2 cellular contexts compared by ENCODE assay signal in the genomic region with DNA sequence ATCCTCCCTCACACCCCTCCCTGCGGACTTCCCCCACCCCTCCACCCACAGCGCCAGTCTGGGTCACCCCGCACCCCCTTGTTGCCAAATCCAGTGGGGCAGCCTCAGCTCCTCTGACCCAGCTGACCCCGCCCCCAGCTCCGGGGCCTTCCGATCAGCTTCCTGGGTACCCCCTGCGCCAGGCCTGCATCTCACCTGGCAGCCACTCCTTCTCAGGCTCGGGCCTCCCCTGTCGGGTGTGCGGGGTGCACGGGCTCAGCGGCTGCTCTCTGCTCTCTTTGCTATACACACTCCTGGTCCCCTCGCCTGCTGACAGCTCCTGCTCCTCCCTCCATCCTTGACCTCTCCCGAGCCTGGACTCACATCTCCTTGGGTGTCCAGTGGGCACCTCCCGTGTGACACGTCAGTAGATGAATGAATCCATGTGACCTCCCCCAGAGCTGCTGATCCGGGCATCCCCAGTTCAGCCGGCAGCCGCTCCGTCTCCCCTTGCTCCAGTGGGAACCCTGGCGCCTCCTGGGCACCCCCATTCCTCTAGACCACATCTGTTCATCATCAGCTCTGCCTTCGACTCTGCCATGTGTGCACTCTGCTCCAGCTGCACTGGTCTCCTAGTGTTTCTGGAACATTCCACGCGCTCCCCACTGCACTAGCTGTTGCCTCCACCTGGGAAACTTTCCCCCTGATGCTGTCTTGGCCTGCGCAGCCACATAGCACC.
TF ChIP-seq lines count a peak whose summit lies in the region.

No MANE protein-coding gene starts in this region.

TF ChIP-seq in GM23338, 12 proteins besides CTCF, POLR2A, EP300 and RAD21:
- no peak for TF ChIP-seq ZNF114 (CRISPR knock-in tag; IDR thresholded peaks at IDR 0.05)
- no peak for TF ChIP-seq ZNF331 (CRISPR knock-in tag; IDR thresholded peaks at IDR 0.05; ENCODE audit: low read depth)
- TF ChIP-seq NANOG (IDR thresholded peaks at IDR 0.05; ENCODE audit: borderline replicate concordance): no peak
- no peak for TF ChIP-seq EZH2 (IDR thresholded peaks at IDR 0.05; ENCODE audit: low read depth, unreplicated experiment)
- TF ChIP-seq, protein P1, sequence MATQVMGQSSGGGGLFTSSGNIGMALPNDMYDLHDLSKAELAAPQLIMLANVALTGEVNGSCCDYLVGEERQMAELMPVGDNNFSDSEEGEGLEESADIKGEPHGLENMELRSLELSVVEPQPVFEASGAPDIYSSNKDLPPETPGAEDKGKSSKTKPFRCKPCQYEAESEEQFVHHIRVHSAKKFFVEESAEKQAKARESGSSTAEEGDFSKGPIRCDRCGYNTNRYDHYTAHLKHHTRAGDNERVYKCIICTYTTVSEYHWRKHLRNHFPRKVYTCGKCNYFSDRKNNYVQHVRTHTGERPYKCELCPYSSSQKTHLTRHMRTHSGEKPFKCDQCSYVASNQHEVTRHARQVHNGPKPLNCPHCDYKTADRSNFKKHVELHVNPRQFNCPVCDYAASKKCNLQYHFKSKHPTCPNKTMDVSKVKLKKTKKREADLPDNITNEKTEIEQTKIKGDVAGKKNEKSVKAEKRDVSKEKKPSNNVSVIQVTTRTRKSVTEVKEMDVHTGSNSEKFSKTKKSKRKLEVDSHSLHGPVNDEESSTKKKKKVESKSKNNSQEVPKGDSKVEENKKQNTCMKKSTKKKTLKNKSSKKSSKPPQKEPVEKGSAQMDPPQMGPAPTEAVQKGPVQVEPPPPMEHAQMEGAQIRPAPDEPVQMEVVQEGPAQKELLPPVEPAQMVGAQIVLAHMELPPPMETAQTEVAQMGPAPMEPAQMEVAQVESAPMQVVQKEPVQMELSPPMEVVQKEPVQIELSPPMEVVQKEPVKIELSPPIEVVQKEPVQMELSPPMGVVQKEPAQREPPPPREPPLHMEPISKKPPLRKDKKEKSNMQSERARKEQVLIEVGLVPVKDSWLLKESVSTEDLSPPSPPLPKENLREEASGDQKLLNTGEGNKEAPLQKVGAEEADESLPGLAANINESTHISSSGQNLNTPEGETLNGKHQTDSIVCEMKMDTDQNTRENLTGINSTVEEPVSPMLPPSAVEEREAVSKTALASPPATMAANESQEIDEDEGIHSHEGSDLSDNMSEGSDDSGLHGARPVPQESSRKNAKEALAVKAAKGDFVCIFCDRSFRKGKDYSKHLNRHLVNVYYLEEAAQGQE (IDR thresholded peaks at IDR 0.05; ENCODE audit: unreplicated experiment): no peak
- TF ChIP-seq POLR2AphosphoS5 (IDR thresholded peaks at IDR 0.05; ENCODE audit: low read depth): no peak

TF ChIP-seq in SK-N-SH, 30 proteins besides CTCF, POLR2A, EP300 and RAD21:
- TF ChIP-seq, protein P2, sequence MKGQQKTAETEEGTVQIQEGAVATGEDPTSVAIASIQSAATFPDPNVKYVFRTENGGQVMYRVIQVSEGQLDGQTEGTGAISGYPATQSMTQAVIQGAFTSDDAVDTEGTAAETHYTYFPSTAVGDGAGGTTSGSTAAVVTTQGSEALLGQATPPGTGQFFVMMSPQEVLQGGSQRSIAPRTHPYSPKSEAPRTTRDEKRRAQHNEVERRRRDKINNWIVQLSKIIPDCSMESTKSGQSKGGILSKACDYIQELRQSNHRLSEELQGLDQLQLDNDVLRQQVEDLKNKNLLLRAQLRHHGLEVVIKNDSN (IDR thresholded peaks at IDR 0.05; ENCODE audit: borderline replicate concordance, low read depth): no peak
- TF ChIP-seq MEF2A (IDR thresholded peaks at IDR 0.05; ENCODE audit: borderline replicate concordance, low read depth) (no peak), JUND (IDR thresholded peaks at IDR 0.05) (no peak), RXRA (IDR thresholded peaks at IDR 0.05; ENCODE audit: borderline replicate concordance, low read depth) (no peak), FOXJ3 (CRISPR knock-in tag; IDR thresholded peaks at IDR 0.05) (no peak), TAF1 (IDR thresholded peaks at IDR 0.05; ENCODE audit: borderline replicate concordance, low read depth, low read length) (no peak), NFIC (IDR thresholded peaks at IDR 0.05; ENCODE audit: borderline replicate concordance) (no peak), TCF12 (IDR thresholded peaks at IDR 0.05) (no peak)
